In genomic region chr1:1121611-1122077, GRCh38 we compare ENCODE assay signal across 10 cellular contexts. TPM values are rescaled to one million over a fixed set of nuclear protein-coding genes. Genes with fewer than 3 reads are reported as not detected.
A peak's percentile ranks its signal among the peaks of the same experiment; 100 is the strongest.
DNase-seq lines count a peak whose midpoint lies in the region; ATAC-seq, FAIRE-seq and TF ChIP-seq lines count a peak whose summit lies in the region.
"Had no signal": no experiment of that assay in that cellular context is flagged by ENCODE, and none has a peak within 500 bp of the region (broad histone marks: within the 10 kb centered on the region; RNA-seq: fewer than 3 reads in every experiment).

No MANE protein-coding gene starts in this region.

- no peak for FAIRE-seq in H54 (lab: Jason Lieb, UNC)
- no peak for FAIRE-seq in K562 (lab: Jason Lieb, UNC)

- H3K36me3 ChIP-seq in ACC112 (ENCODE audit: insufficient read depth, low read length) (no peaks in the 10 kb centered on the region), K562 (ENCODE audit: control insufficient read depth, insufficient read depth, low read length) (no peaks in the 10 kb centered on the region), mucosa of descending colon (ENCODE audit: low read depth) (no peaks in the 10 kb centered on the region)

- H3K27me3 ChIP-seq in ACC112 (ENCODE audit: insufficient read depth, low read length) (peaks cover 25% of the 10 kb centered on the region), K562 (ENCODE audit: control insufficient read depth in 2 of 2, insufficient read depth in 2 of 2, low read length in 2 of 2) (peaks cover 25 to 65% of the 10 kb centered on the region in 2 experiments; a peak in 4 of 5 replicates)

- 0 out of 4 replicates have a peak overlapping the region, but pooled peaks of 1 of the 2 experiments have one; percentile 4 for H3K9ac ChIP-seq in K562 (ENCODE audit: insufficient read depth in 1 of 2, low read depth in 2 of 2, low read length in 2 of 2)

- TF ChIP-seq RAD21 in K562 (CRISPR knock-in tag; conservative IDR thresholded peaks at IDR 0.05 in 1 of 2, IDR thresholded peaks at IDR 0.05 in 1 of 2), result no peak

- H3K9me3 ChIP-seq in K562 (replicated peaks; ENCODE audit: control insufficient read depth, insufficient read depth, low read depth, low read length), result peaks cover 9% of the 10 kb centered on the region
- no peaks in the 10 kb centered on the region for H3K9me3 ChIP-seq in mucosa of descending colon

- WGBS in K562 (ENCODE audit: insufficient coverage, low coverage, missing lambda C conversion rate), result 23% methylated on average over 10 of the region's 15 CpGs

- no peak overlapping the region for H2AFZ ChIP-seq in ACC112 (ENCODE audit: low read length, unreplicated experiment)
- H2AFZ ChIP-seq in K562 (ENCODE audit: low read depth, low read length), result no peak overlapping the region

- peaks cover 4% of the 10 kb centered on the region; the same call in 1 of the 2 replicates for H4K20me1 ChIP-seq in K562 (replicated peaks; ENCODE audit: control insufficient read depth, insufficient read depth, low read length)

- peak; percentile 9 for ATAC-seq in K562
- ATAC-seq in mucosa of descending colon, result peak; percentile 1
- ATAC-seq in GM19467 (IDR thresholded peaks at IDR 0.05; ENCODE audit: unreplicated experiment), result no peak
- ATAC-seq in HG02642 (IDR thresholded peaks at IDR 0.05; ENCODE audit: poor library complexity, unreplicated experiment), result no peak

- no TSS peak for BruUV-seq in K562 (replicated peaks; lab: Mats Ljungman, UMichigan)

- in situ Hi-C loops in K562 (cut with MboI), result no loop called here

- intact Hi-C loops in K562 (cut with micrococcal nuclease) (loop anchor here (2.0 to 5.0 kb wide), 4 partner anchors 86 to 169 kb away; partner anchors contain the start of genes B3GALT6, SDF4 and TNFRSF18), mucosa of descending colon (cut with DNase I, micrococcal nuclease) (loop anchor here (5.0 to 10.0 kb wide), 2 partner anchors 133 to 176 kb away; no protein-coding TSS in a partner anchor)

- POLR2A ChIA-PET in K562 (lab: Yijun Ruan, JAX), result interaction anchor here (1.2 kb wide), 1 partner anchor 109 kb away, joined by 5 read pairs; no protein-coding TSS in a partner anchor

- TF ChIP-seq POLR2A in H54 (IDR thresholded peaks at IDR 0.05; ENCODE audit: low read depth, low read length), result no peak
- TF ChIP-seq POLR2A in K562 (conservative IDR thresholded peaks at IDR 0.05), result no peak

- no peak for TF ChIP-seq EP300 in K562 (IDR thresholded peaks at IDR 0.05; ENCODE audit: low read length)

- H3K4me3 ChIP-seq in ACC112 (ENCODE audit: low read depth, low read length) (peak overlapping the region; percentile 39; the same call in 1 of the 2 replicates), K562 (no peak overlapping the region), mucosa of descending colon (no peak overlapping the region)

- H3K79me2 ChIP-seq in ACC112 (ENCODE audit: control insufficient read depth, insufficient read depth, low read length, unreplicated experiment), result no peaks in the 10 kb centered on the region
- no peaks in the 10 kb centered on the region for H3K79me2 ChIP-seq in K562 (ENCODE audit: control insufficient read depth, insufficient read depth, low read length)

- H3K27ac ChIP-seq in ACC112 (ENCODE audit: low read depth, low read length), result no peak overlapping the region
- no peak overlapping the region for H3K27ac ChIP-seq in K562 (ENCODE audit: extremely low read depth, low read depth, low read length)

- H3K4me1 ChIP-seq in ACC112 (ENCODE audit: control insufficient read depth, insufficient read depth, low read length, unreplicated experiment) (peaks cover 3% of the 10 kb centered on the region), K562 (replicated peaks in 1 of 2; ENCODE audit: control insufficient read depth in 2 of 2, insufficient read depth in 2 of 2, low read length in 2 of 2) (peaks cover 0 to 59% of the 10 kb centered on the region in 2 experiments; a peak in 3 of 5 replicates), mucosa of descending colon (ENCODE audit: low read depth) (peaks cover 46% of the 10 kb centered on the region)

- no peak overlapping the region for H3K4me2 ChIP-seq in K562 (ENCODE audit: insufficient read depth, low read length)

- H3K9me1 ChIP-seq in K562 (ENCODE audit: control insufficient read depth, insufficient read depth, low read length), result no peaks in the 10 kb centered on the region

- DNase-seq in H54 (ENCODE audit: insufficient read length, low spot score) (peak; percentile 54), K562 (ENCODE audit: extremely low read depth in 1 of 4, low spot score in 3 of 4) (no peak), mucosa of descending colon (peak in 1 of 3 donors; percentile 52), DMS79 treated with DMSO at 0.1 percent for 48 hours (lab: John Stamatoyannopoulos, UW) (no peak)
- no peak for DNase-seq in activated CD4-positive, alpha-beta T cell treated with anti-CD3 and anti-CD28 coated beads, Interleukin-2, amount 50 U/mL, for 48 hours

- CTCF ChIA-PET in K562 (lab: Yijun Ruan, JAX; ENCODE audit: low intra/inter-chr PET ratio), result interaction anchor here (0.6 to 1.7 kb wide), 5 partner anchors 87 to 217 kb away, joined by 3 to 12 read pairs (median 3); no protein-coding TSS in a partner anchor

- TF ChIP-seq CTCF in K562 (IDR thresholded peaks at IDR 0.05 in 2 of 3, conservative IDR thresholded peaks at IDR 0.05 in 1 of 3; ENCODE audit: insufficient read depth in 2 of 3, low read depth in 1 of 3, low read length in 3 of 3), result no peak
- no peak for TF ChIP-seq CTCF in mucosa of descending colon (IDR thresholded peaks at IDR 0.05)

TF ChIP-seq in K562, 482 proteins besides CTCF, POLR2A, EP300 and RAD21 (continues in another document):
- TF ChIP-seq PCBP1 (IDR thresholded peaks at IDR 0.05; ENCODE audit: low read depth, low read length, poor library complexity, severe bottlenecking) (peak; percentile 15), TEAD4 (IDR thresholded peaks at IDR 0.05; ENCODE audit: low read length) (no peak), TEAD4 (CRISPR knock-in tag; IDR thresholded peaks at IDR 0.05; ENCODE audit: borderline replicate concordance) (0 out of 2 replicates have a peak, but pooled peaks have one; percentile 36)

RNA-seq across cellular contexts. Expression of gene C1orf159, which starts 5.8 kb away (rescaled TPM):
- total RNA-seq in K562 (2011; cell fraction: chromatin; rRNA removed; ENCODE audit: low replicate concordance), result 35.9 and 114 TPM in 2 replicates
- total RNA-seq in K562 (2011; cell fraction: nucleolus; rRNA removed), result 121 and 123 TPM in 2 replicates
- 60.4 and 67.1 TPM in 2 replicates for total RNA-seq in K562 (2011; cell fraction: nucleoplasm; rRNA removed)
- total RNA-seq in K562 (2014; rRNA removed) (34.0 and 50.2 TPM in 2 replicates), K562 (2014; rRNA removed; fragmentation: Illumina TruSeq; extraction: Trizol) (1.0 and 1.4 TPM in 2 replicates), K562 (2015; rRNA removed; fragmentation: Illumina TruSeq; extraction: Trizol) (10.6 and 12.2 TPM in 2 replicates), K562 (2021) (42.3 and 46.4 TPM in 2 replicates), mucosa of descending colon (10 to 100 TPM; 18.4 to 25.3 (median 24.0) TPM)
- polyA plus RNA-seq in K562 (2011; rRNA removed) (13.2 and 23.8 TPM in 2 replicates), K562 (2014; fragmentation: Illumina TruSeq; extraction: Trizol) (6.3 and 17.8 TPM in 2 replicates), K562 (2014; fragmentation: Nextera tagmentation; extraction: Ambion mirVana) (under 1 TPM; 0.28 to 0.60 TPM), K562 (2014; rRNA removed) (52.8 and 54.9 TPM in 2 replicates)
- 21.2 and 54.5 TPM in 2 replicates for polyA plus RNA-seq in K562 (2011; cell fraction: cytosol; rRNA removed)
- polyA plus RNA-seq in K562 (2011; cell fraction: nucleus; rRNA removed), result 125 and 192 TPM in 2 replicates
- polyA plus RNA-seq in K562 (2012), result 23.9 and 32.3 TPM in 2 replicates
- polyA minus RNA-seq in K562 (2011; rRNA and poly(A)+ RNA removed), result 3.2 and 3.9 TPM in 2 replicates
- 12.4 and 13.6 TPM in 2 replicates for polyA minus RNA-seq in K562 (2011; cell fraction: cytosol; rRNA and poly(A)+ RNA removed)
- polyA minus RNA-seq in K562 (2011; cell fraction: nucleus; rRNA and poly(A)+ RNA removed), result 34.3 and 38.5 TPM in 2 replicates

RNA-seq across cellular contexts. Expression of gene RNF223, which starts 47.5 kb away (rescaled TPM):
- total RNA-seq in K562 (2011; cell fraction: chromatin; rRNA removed; ENCODE audit: low replicate concordance), result 0.35 TPM in 1 of 2 replicates, not detected in the other
- 0.17 TPM in 1 of 2 replicates, not detected in the other for total RNA-seq in K562 (2011; cell fraction: nucleolus; rRNA removed)
- total RNA-seq in K562 (2011; cell fraction: nucleoplasm; rRNA removed), result not detected in 2 replicates
- total RNA-seq in K562 (2014; rRNA removed) (0.32 TPM in 1 of 2 replicates, not detected in the other), K562 (2014; rRNA removed; fragmentation: Illumina TruSeq; extraction: Trizol) (not detected in 2 replicates), K562 (2015; rRNA removed; fragmentation: Illumina TruSeq; extraction: Trizol) (not detected in 2 replicates), K562 (2021) (not detected in 2 replicates), mucosa of descending colon (1 to 10 TPM; 1.3 to 7.5 (median 2.1) TPM)
- polyA plus RNA-seq in K562 (2011; rRNA removed) (0.04 TPM in 2 replicates), K562 (2014; fragmentation: Illumina TruSeq; extraction: Trizol) (not detected in 2 replicates), K562 (2014; fragmentation: Nextera tagmentation; extraction: Ambion mirVana) (not detected), K562 (2014; rRNA removed) (not detected in 2 replicates)
- 0.04 and 0.06 TPM in 2 replicates for polyA plus RNA-seq in K562 (2011; cell fraction: cytosol; rRNA removed)
- polyA plus RNA-seq in K562 (2011; cell fraction: nucleus; rRNA removed), result 0.06 and 0.07 TPM in 2 replicates
- 0.04 and 0.11 TPM in 2 replicates for polyA plus RNA-seq in K562 (2012)
- polyA minus RNA-seq in K562 (2011; rRNA and poly(A)+ RNA removed), result not detected in 2 replicates
- polyA minus RNA-seq in K562 (2011; cell fraction: cytosol; rRNA and poly(A)+ RNA removed), result not detected in 2 replicates
- 0.13 and 0.22 TPM in 2 replicates for polyA minus RNA-seq in K562 (2011; cell fraction: nucleus; rRNA and poly(A)+ RNA removed)
- total RNA-seq: SK-MEL-5 had no signal

RNA-seq across cellular contexts. Expression of gene TTLL10, which starts 52.0 kb away (rescaled TPM):
- 0.21 TPM in 1 of 2 replicates, not detected in the other for total RNA-seq in K562 (2011; cell fraction: chromatin; rRNA removed; ENCODE audit: low replicate concordance)
- 0.17 TPM in 1 of 2 replicates, not detected in the other for total RNA-seq in K562 (2011; cell fraction: nucleolus; rRNA removed)
- total RNA-seq in K562 (2011; cell fraction: nucleoplasm; rRNA removed), result not detected in 2 replicates
- total RNA-seq in K562 (2014; rRNA removed) (not detected in 2 replicates), K562 (2014; rRNA removed; fragmentation: Illumina TruSeq; extraction: Trizol) (not detected in 2 replicates), K562 (2015; rRNA removed; fragmentation: Illumina TruSeq; extraction: Trizol) (not detected in 2 replicates), K562 (2021) (not detected in 2 replicates), mucosa of descending colon (1 to 10 TPM in 2 of 3 donors, under 1 TPM in 1; 0.32 to 4.4 (median 1.8) TPM)
- polyA plus RNA-seq in K562 (2011; rRNA removed) (not detected in 2 replicates), K562 (2014; fragmentation: Illumina TruSeq; extraction: Trizol) (not detected in 2 replicates), K562 (2014; fragmentation: Nextera tagmentation; extraction: Ambion mirVana) (not detected), K562 (2014; rRNA removed) (not detected in 2 replicates)
- 0.06 TPM in 1 of 2 replicates, not detected in the other for polyA plus RNA-seq in K562 (2011; cell fraction: cytosol; rRNA removed)
- polyA plus RNA-seq in K562 (2011; cell fraction: nucleus; rRNA removed), result 0.07 and 0.38 TPM in 2 replicates
- polyA plus RNA-seq in K562 (2012), result 0.10 TPM in 1 of 2 replicates, not detected in the other
- not detected in 2 replicates for polyA minus RNA-seq in K562 (2011; rRNA and poly(A)+ RNA removed)
- not detected in 2 replicates for polyA minus RNA-seq in K562 (2011; cell fraction: cytosol; rRNA and poly(A)+ RNA removed)
- 0.13 TPM in 1 of 2 replicates, not detected in the other for polyA minus RNA-seq in K562 (2011; cell fraction: nucleus; rRNA and poly(A)+ RNA removed)
- total RNA-seq: kidney epithelial cell, SK-MEL-5 had no signal

Comparison
In these comparisons a context has a peak if more than half of its experiments do, and no peak if none do; other contexts are left out.
1. ATAC-seq: peak in K562 (single experiment) and mucosa of descending colon (single experiment); none in GM19467 (single experiment) and HG02642 (single experiment).